In genomic region chr6:3905853-3906190, GRCh38 we compare ENCODE assay signal across 19 cellular contexts. TPM values are rescaled to one million over a fixed set of nuclear protein-coding genes. Genes with fewer than 3 reads are reported as not detected.
DNase-seq lines count a peak whose midpoint lies in the region; ATAC-seq, FAIRE-seq and TF ChIP-seq lines count a peak whose summit lies in the region.
"Had no signal": no experiment of that assay in that cellular context is flagged by ENCODE, and none has a peak within 500 bp of the region (broad histone marks: within the 10 kb centered on the region; RNA-seq: fewer than 3 reads in every experiment).

No MANE protein-coding gene starts in this region.

- POLR2A ChIA-PET in SK-N-SH (lab: Yijun Ruan, JAX) (no interaction called here), H1 (lab: Charles Lee; ENCODE audit: partially characterized antibody) (interaction anchor here (1.3 kb wide), 1 partner anchor 21 kb away, joined by 4 read pairs; no protein-coding TSS in a partner anchor), MCF 10A (lab: Yijun Ruan, JAX) (no interaction called here), T-cell (lab: Charles Lee) (no interaction called here)

- no peaks in the 10 kb centered on the region for H3K23me2 ChIP-seq in H1 (ENCODE audit: low read depth, low read length)

- H3K79me2 ChIP-seq in SK-N-SH (ENCODE audit: insufficient read depth): peaks cover 18% of the 10 kb centered on the region; the same call in 1 of the 2 replicates
- H3K79me2 ChIP-seq in H1 (ENCODE audit: control insufficient read depth in 1 of 2, insufficient read depth in 2 of 2, low read length in 2 of 2): no peaks in the 10 kb centered on the region
- no peaks in the 10 kb centered on the region for H3K79me2 ChIP-seq in smooth muscle cell (ENCODE audit: low read depth)

- no peak for TF ChIP-seq POLR2A in H1 (IDR thresholded peaks at IDR 0.05; ENCODE audit: control extremely low read depth in 1 of 2, low read depth in 2 of 2, low read length in 2 of 2)

- DNase-seq in SK-N-SH: peak; percentile 33
- DNase-seq in H1 (ENCODE audit: low read depth in 1 of 2, low spot score in 2 of 2): no peak
- DNase-seq in mesenchymal stem cell: peak; percentile 51
- DNase-seq in smooth muscle cell (lab: John Stamatoyannopoulos, UW; ENCODE audit: unreplicated experiment): no peak
- DNase-seq in MCF 10A (ENCODE audit: unreplicated experiment): no peak
- DNase-seq in T-cell: no peak
- no peak for DNase-seq in coronary artery (ENCODE audit: low spot score)
- DNase-seq: activated CD4-positive, alpha-beta T cell treated with anti-CD3 and anti-CD28 coated beads for 48 hours; activated naive CD4-positive, alpha-beta T cell treated with Interleukin-2 at 50 U/mL for 16 hours; GM23248; NCI-H2171; NCI-H82; stimulated activated naive CD8-positive, alpha-beta T cell treated with anti-CD3 and anti-CD28 coated beads, Interleukin-15, Interleukin-2, amounts not matched to agents 100 U/mL and 50 U/mL, for 24 hours; upper lobe of right lung had no signal

- H3K4me1 ChIP-seq in SK-N-SH (ENCODE audit: control insufficient read depth in 1 of 2, insufficient read depth in 2 of 2, low read depth in 1 of 2, low read length in 1 of 2): peaks cover 0 to 11% of the 10 kb centered on the region in 2 experiments; a peak in 1 of 4 replicates
- peaks cover 7 to 19% (median 14%) of the 10 kb centered on the region in 4 experiments for H3K4me1 ChIP-seq in H1 (replicated peaks in 1 of 4; ENCODE audit: control insufficient read depth in 3 of 4, insufficient read depth in 4 of 4, low read length in 3 of 4)
- peaks cover 12% of the 10 kb centered on the region for H3K4me1 ChIP-seq in mesenchymal stem cell (ENCODE audit: control insufficient read depth, insufficient read depth, low read depth, low read length)
- peaks cover 14% of the 10 kb centered on the region for H3K4me1 ChIP-seq in smooth muscle cell (ENCODE audit: low read depth)
- H3K4me1 ChIP-seq: upper lobe of right lung had no signal

- no peak overlapping the region for H3K14ac ChIP-seq in H1 (ENCODE audit: insufficient read length)
- no peak overlapping the region for H3K14ac ChIP-seq in mesenchymal stem cell (ENCODE audit: low read length in 2 of 2)

- CTCF ChIA-PET in SK-N-SH (lab: Yijun Ruan, JAX) (interaction anchor here (0.7 to 0.8 kb wide), 2 partner anchors 56 to 157 kb away, joined by 3 read pairs; no protein-coding TSS in a partner anchor), H1 (lab: Charles Lee; ENCODE audit: partially characterized antibody) (interaction anchor here (0.5 to 5.9 kb wide), 5 partner anchors 13 to 745 kb away, joined by 3 to 28 read pairs (median 4); partner anchors contain the start of gene FAM50B), MCF 10A (lab: Yijun Ruan, JAX) (no interaction called here), T-cell (lab: Charles Lee) (no interaction called here)

- H4K20me1 ChIP-seq in SK-N-SH (ENCODE audit: insufficient read depth): no peaks in the 10 kb centered on the region
- H4K20me1 ChIP-seq in H1 (replicated peaks in 1 of 2; ENCODE audit: control insufficient read depth in 1 of 2, insufficient read depth in 2 of 2, low read length in 2 of 2): no peaks in the 10 kb centered on the region
- H4K20me1 ChIP-seq in smooth muscle cell (ENCODE audit: low read depth): no peaks in the 10 kb centered on the region

- H3K27ac Mint-ChIP-seq in MCF 10A (ENCODE audit: low read depth, unreplicated experiment) (no peak overlapping the region), T-cell (no peak overlapping the region)

- WGBS in SK-N-SH (ENCODE audit: low lambda C conversion rate): 89% methylated on average over 5 of the region's 8 CpGs
- 42% methylated on average over 8 of the region's 8 CpGs; no CpG with 5 or more reads in 1 of the 2 experiments for WGBS in H1 (ENCODE audit: extremely low coverage in 1 of 2, insufficient coverage in 1 of 2, insufficient read length in 1 of 2, insufficient replicate concordance in 2 of 2, low coverage in 1 of 2, low lambda C conversion rate in 2 of 2, missing lambda C conversion rate in 1 of 2), 2 experiments
- 46% methylated on average over 8 of the region's 8 CpGs for WGBS in mesenchymal stem cell
- WGBS in smooth muscle cell (ENCODE audit: low lambda C conversion rate): 20% methylated on average over 8 of the region's 8 CpGs

- no peak overlapping the region for H3K4ac ChIP-seq in H1 (replicated peaks; ENCODE audit: insufficient read length, low read depth, low read length)
- H3K4ac ChIP-seq in mesenchymal stem cell (ENCODE audit: low read depth in 1 of 2, low read length in 2 of 2): peak overlapping the region in 1 of 2 experiments; percentile 80

- no peak overlapping the region for H3K56ac ChIP-seq in H1 (replicated peaks; ENCODE audit: insufficient read length, low read depth, low read length)

- H3K79me1 ChIP-seq in H1 (ENCODE audit: low read depth, low read length) (no peaks in the 10 kb centered on the region), mesenchymal stem cell (replicated peaks; ENCODE audit: low read length, poor library complexity, severe bottlenecking) (no peaks in the 10 kb centered on the region)

- H3K36me3 ChIP-seq in SK-N-SH (replicated peaks in 1 of 2; ENCODE audit: control insufficient read depth in 1 of 2, insufficient read depth in 2 of 2, low read length in 1 of 2): no peaks in the 10 kb centered on the region
- no peaks in the 10 kb centered on the region for H3K36me3 ChIP-seq in H1 (ENCODE audit: control insufficient read depth in 2 of 4, insufficient read depth in 4 of 4, low read length in 3 of 4)
- H3K36me3 ChIP-seq in mesenchymal stem cell (ENCODE audit: control insufficient read depth in 1 of 2, insufficient read depth in 2 of 2, low read depth in 1 of 2, low read length in 2 of 2): no peaks in the 10 kb centered on the region
- H3K36me3 ChIP-seq in smooth muscle cell (ENCODE audit: low read depth): no peaks in the 10 kb centered on the region
- H3K36me3 ChIP-seq: upper lobe of right lung had no signal

- H2BK12ac ChIP-seq in H1 (ENCODE audit: low read depth, low read length) (peak overlapping the region; percentile 68; the same call in 1 of the 2 replicates), mesenchymal stem cell (ENCODE audit: low read length in 2 of 2) (peak overlapping the region in 1 of 2 experiments; percentile 92)

- ATAC-seq in SK-N-SH treated with all-trans-retinoic acid at 6 μM for 48 hours (no peak), T-cell (replicated peaks in 1 of 4) (no peak)
- ATAC-seq: Panc1; stimulated activated naive CD8-positive, alpha-beta T cell treated with anti-CD3 and anti-CD28 coated beads, Interleukin-15, Interleukin-2, amounts not matched to agents 100 U/mL and 50 U/mL, for 24 hours; upper lobe of right lung had no signal

- peak overlapping the region; percentile 45 for H4K91ac ChIP-seq in H1 (replicated peaks; ENCODE audit: insufficient read length, low read length)
- no peak overlapping the region for H4K91ac ChIP-seq in mesenchymal stem cell (ENCODE audit: low read length)

- TF ChIP-seq EP300 in SK-N-SH (IDR thresholded peaks at IDR 0.05; ENCODE audit: borderline replicate concordance in 1 of 2, low read depth in 1 of 2, low read length in 1 of 2): no peak
- no peak for TF ChIP-seq EP300 in H1 (IDR thresholded peaks at IDR 0.05; ENCODE audit: borderline replicate concordance in 1 of 2, low read depth in 2 of 2, low read length in 2 of 2)

- H3K27me3 Mint-ChIP-seq in MCF 10A (ENCODE audit: insufficient read depth, unreplicated experiment) (no peaks in the 10 kb centered on the region), T-cell (peaks cover 24 to 40% of the 10 kb centered on the region in 2 donors)

- no peak overlapping the region for H2BK15ac ChIP-seq in H1 (ENCODE audit: low read length)
- H2BK15ac ChIP-seq in mesenchymal stem cell (ENCODE audit: low read depth, poor library complexity, severe bottlenecking): no peak overlapping the region

- H3K27ac ChIP-seq in SK-N-SH (ENCODE audit: low read depth in 2 of 2, low read length in 1 of 2) (no peak overlapping the region), H1 (ENCODE audit: low read depth, low read length) (no peak overlapping the region), mesenchymal stem cell (ENCODE audit: low read length, poor library complexity, severe bottlenecking) (no peak overlapping the region), smooth muscle cell (ENCODE audit: low read depth) (no peak overlapping the region), coronary artery (no peak overlapping the region)
- H3K27ac ChIP-seq: epithelial cell of prostate, GM23248, HL-60, upper lobe of right lung had no signal

- peaks cover 9% of the 10 kb centered on the region for H3K4me1 Mint-ChIP-seq in MCF 10A (ENCODE audit: insufficient read depth, unreplicated experiment)
- peaks cover 0 to 2% (median 0%) of the 10 kb centered on the region in 3 donors for H3K4me1 Mint-ChIP-seq in T-cell

- peaks cover 4% of the 10 kb centered on the region for H3F3A ChIP-seq in SK-N-SH (replicated peaks; ENCODE audit: insufficient read depth)
- H3F3A ChIP-seq in smooth muscle cell (ENCODE audit: low read depth): peaks cover 4% of the 10 kb centered on the region

- H4K5ac ChIP-seq in H1 (ENCODE audit: insufficient read length, low read depth, low read length): no peak overlapping the region

- no peak for TF ChIP-seq CTCF in SK-N-SH (IDR thresholded peaks at IDR 0.05)
- TF ChIP-seq CTCF in H1 (IDR thresholded peaks at IDR 0.05; ENCODE audit: control extremely low read depth in 1 of 3, insufficient read depth in 1 of 3, low read depth in 1 of 3, low read length in 3 of 3): no peak
- TF ChIP-seq CTCF in smooth muscle cell (IDR thresholded peaks at IDR 0.05; ENCODE audit: borderline replicate concordance, insufficient read depth, poor library complexity, severe bottlenecking): no peak
- no peak for TF ChIP-seq CTCF in MCF 10A (IDR thresholded peaks at IDR 0.05; ENCODE audit: unreplicated experiment)
- TF ChIP-seq CTCF in coronary artery (IDR thresholded peaks at IDR 0.05): no peak

- H3K9me2 ChIP-seq in SK-N-SH: no peaks in the 10 kb centered on the region

- H3K4me3 Mint-ChIP-seq in MCF 10A (ENCODE audit: unreplicated experiment) (no peak overlapping the region), T-cell (no peak overlapping the region)

- H3K27me3 ChIP-seq in SK-N-SH (ENCODE audit: insufficient read depth) (no peaks in the 10 kb centered on the region), H1 (replicated peaks in 1 of 4; ENCODE audit: control insufficient read depth in 3 of 4, extremely low read depth in 1 of 4, insufficient read depth in 3 of 4, low read length in 3 of 4) (no peaks in the 10 kb centered on the region; a peak in 2 of 7 replicates), mesenchymal stem cell (ENCODE audit: control insufficient read depth in 1 of 2, insufficient read depth in 1 of 2, low read length in 2 of 2) (no peaks in the 10 kb centered on the region), smooth muscle cell (ENCODE audit: low read depth) (no peaks in the 10 kb centered on the region)
- H3K27me3 ChIP-seq: upper lobe of right lung had no signal

- H2BK20ac ChIP-seq in H1 (ENCODE audit: low read length): peak overlapping the region; percentile 99; the same call in 1 of the 2 replicates

- H3K36me3 Mint-ChIP-seq in MCF 10A (ENCODE audit: insufficient read depth, unreplicated experiment) (no peaks in the 10 kb centered on the region), T-cell (no peaks in the 10 kb centered on the region)

- peak overlapping the region; percentile 47; the same call in 1 of the 2 replicates for H2BK5ac ChIP-seq in H1 (ENCODE audit: low read depth, low read length)
- no peak overlapping the region for H2BK5ac ChIP-seq in mesenchymal stem cell (ENCODE audit: low read depth, low read length, poor library complexity, severe bottlenecking)

- H2BK120ac ChIP-seq in H1 (replicated peaks; ENCODE audit: low read depth, low read length) (no peak overlapping the region), mesenchymal stem cell (ENCODE audit: low read depth, low read length) (peak overlapping the region; percentile 15)

- H3K4me3 ChIP-seq in SK-N-SH (ENCODE audit: low read depth in 2 of 2, low read length in 1 of 2) (no peak overlapping the region), H1 (ENCODE audit: extremely low read depth in 1 of 4, insufficient read depth in 2 of 4, low read depth in 3 of 4, low read length in 4 of 4) (no peak overlapping the region), mesenchymal stem cell (ENCODE audit: insufficient read depth in 1 of 2, low read depth in 1 of 2, low read length in 2 of 2) (no peak overlapping the region), smooth muscle cell (no peak overlapping the region), coronary artery (no peak overlapping the region)
- H3K4me3 ChIP-seq: GM23248, upper lobe of right lung had no signal

- H3K9ac ChIP-seq in SK-N-SH (no peak overlapping the region), H1 (replicated peaks in 1 of 4; ENCODE audit: extremely low read depth in 1 of 4, low read depth in 3 of 4, low read length in 3 of 4) (no peak overlapping the region), mesenchymal stem cell (ENCODE audit: low read length) (no peak overlapping the region), smooth muscle cell (ENCODE audit: low read depth) (no peak overlapping the region)
- H3K9ac ChIP-seq: GM23248 had no signal

- TF ChIP-seq RAD21 in SK-N-SH (IDR thresholded peaks at IDR 0.05; ENCODE audit: low read length) (no peak), H1 (IDR thresholded peaks at IDR 0.05 in 1 of 2, conservative IDR thresholded peaks at IDR 0.05 in 1 of 2; ENCODE audit: low read depth in 2 of 2, low read length in 2 of 2) (no peak)

- no TSS peak for BruUV-seq in MCF 10A (replicated peaks; lab: Mats Ljungman, UMichigan)

- H4K8ac ChIP-seq in H1 (ENCODE audit: extremely low read depth, insufficient read depth, low read length) (no peak overlapping the region), mesenchymal stem cell (ENCODE audit: low read length) (peak overlapping the region; percentile 88)

- no peak overlapping the region for H2AFZ ChIP-seq in SK-N-SH (ENCODE audit: low read depth)
- H2AFZ ChIP-seq in H1 (ENCODE audit: low read length): peak overlapping the region; percentile 47; the same call in 1 of the 2 replicates
- no peak overlapping the region for H2AFZ ChIP-seq in mesenchymal stem cell (ENCODE audit: low read depth, low read length)
- peak overlapping the region; percentile 34 for H2AFZ ChIP-seq in smooth muscle cell (ENCODE audit: low read depth)
- H2AFZ ChIP-seq: GM23248 had no signal

- no peak overlapping the region for H3K4me2 ChIP-seq in SK-N-SH
- peak overlapping the region; percentile 2 to 5; a peak in 2 of 4 replicates for H3K4me2 ChIP-seq in H1 (ENCODE audit: insufficient read depth in 1 of 2, low read depth in 2 of 2, low read length in 2 of 2)
- H3K4me2 ChIP-seq in mesenchymal stem cell (ENCODE audit: low read length, poor library complexity, severe bottlenecking): no peak overlapping the region
- H3K4me2 ChIP-seq in smooth muscle cell: peak overlapping the region; percentile 6

- no peak for FAIRE-seq in H1 (lab: Jason Lieb, UNC)
- FAIRE-seq: TTC549 had no signal

- H3K18ac ChIP-seq in H1 (ENCODE audit: extremely low read depth, low read length): no peak overlapping the region; the same call in 1 of the 2 replicates
- peak overlapping the region; percentile 46 to 77 for H3K18ac ChIP-seq in mesenchymal stem cell (ENCODE audit: low read depth in 1 of 2, low read length in 2 of 2)

- intact Hi-C loops in MCF 10A (cut with micrococcal nuclease): no loop called here

- H3K9me3 ChIP-seq in SK-N-SH (no peaks in the 10 kb centered on the region), H1 (ENCODE audit: insufficient read depth in 2 of 2, low read depth in 1 of 2, low read length in 1 of 2) (no peaks in the 10 kb centered on the region), mesenchymal stem cell (ENCODE audit: control insufficient read depth, low read length) (no peaks in the 10 kb centered on the region), smooth muscle cell (replicated peaks; ENCODE audit: low read depth) (no peaks in the 10 kb centered on the region)
- H3K9me3 ChIP-seq: upper lobe of right lung had no signal

- H3K9me3 Mint-ChIP-seq in MCF 10A (ENCODE audit: unreplicated experiment): no peaks in the 10 kb centered on the region
- no peaks in the 10 kb centered on the region for H3K9me3 Mint-ChIP-seq in T-cell

- H2AK5ac ChIP-seq in H1 (ENCODE audit: low read depth, low read length) (no peak overlapping the region), mesenchymal stem cell (ENCODE audit: low read length, severe bottlenecking) (no peak overlapping the region)

- H3K23ac ChIP-seq in H1 (ENCODE audit: insufficient read length) (no peak overlapping the region), mesenchymal stem cell (ENCODE audit: low read length in 2 of 2) (no peak overlapping the region)

RNA-seq across cellular contexts. Expression of gene FAM50B, which starts 56.6 kb away (rescaled TPM):
- polyA plus RNA-seq in SK-N-SH (2012; rRNA removed) (12.9 and 13.8 TPM in 2 replicates), H1 (2011; rRNA removed) (3.2 and 3.6 TPM in 2 replicates), smooth muscle cell (3.1 and 4.3 TPM in 2 replicates)
- 8.0 and 10.9 TPM in 2 replicates for polyA plus RNA-seq in SK-N-SH (2012; cell fraction: cytosol; rRNA removed)
- polyA plus RNA-seq in SK-N-SH (2012; cell fraction: nucleus; rRNA removed): 8.0 and 8.2 TPM in 2 replicates
- total RNA-seq in H1 (2021; fragmentation: NEBNext Ultra II Directional; extraction: Animal tissue kit (Norgen Biotek cat#: 25700)): 3.1 and 3.8 TPM in 2 replicates
- polyA plus RNA-seq in H1 (2011; cell fraction: cytosol; rRNA removed): 5.2 TPM
- 3.2 TPM for polyA plus RNA-seq in H1 (2011; cell fraction: nucleus; rRNA removed)
- 1.7 to 3.5 TPM (median 2.2 TPM) in 4 replicates for polyA plus RNA-seq in H1 (2012, experiment 1 of 2)
- 1.7 TPM for polyA plus RNA-seq in H1 (2012, experiment 2 of 2)
- polyA plus RNA-seq in H1 (2013, experiment 1 of 2): 1.9 TPM
- polyA plus RNA-seq in H1 (2013, experiment 2 of 2): 2.2 TPM
- 1.1 and 1.4 TPM in 2 replicates for polyA minus RNA-seq in H1 (2011; rRNA and poly(A)+ RNA removed)
- polyA minus RNA-seq in H1 (2011; cell fraction: cytosol; rRNA and poly(A)+ RNA removed): 1.8 TPM
- polyA minus RNA-seq in H1 (2011; cell fraction: nucleus; rRNA and poly(A)+ RNA removed): 2.0 TPM
- 2.1 TPM for polyA plus RNA-seq in mesenchymal stem cell (2013, experiment 1 of 2)
- polyA plus RNA-seq in mesenchymal stem cell (2013, experiment 2 of 2): 2.1 TPM
- total RNA-seq in smooth muscle cell (2.2 and 6.3 TPM in 2 replicates), MCF 10A (2022) (4.0 and 4.3 TPM in 2 replicates), T-cell (10 to 100 TPM in 3 of 5 donors, 1 to 10 TPM in 2; 2.3 to 14.9 (median 11.6) TPM)

Comparison
In these comparisons a context has a peak if more than half of its experiments do, and no peak if none do; other contexts are left out.
1. DNase-seq: peak in SK-N-SH (single experiment) and mesenchymal stem cell (single experiment); none in H1 (0 of 2), smooth muscle cell (single experiment), MCF 10A (single experiment), T-cell (0 of 34) and coronary artery (single experiment).
2. H2AFZ ChIP-seq: peak in H1 (single experiment) and smooth muscle cell (single experiment); none in SK-N-SH (single experiment) and mesenchymal stem cell (single experiment).
3. H3K4me2 ChIP-seq: peak in H1 (2 of 2) and smooth muscle cell (single experiment); none in SK-N-SH (single experiment) and mesenchymal stem cell (single experiment).
4. CTCF ChIA-PET loops: an anchor here in SK-N-SH (0.7 to 0.8 kb wide) and H1 (0.5 to 5.9 kb wide); none called in MCF 10A and T-cell.
5. Of the 17 proteins assayed by ChIP-seq in both H1 and SK-N-SH: peak only in H1: MAX; only in SK-N-SH: none; in both: none; in neither: 16.